In the genomic region with DNA sequence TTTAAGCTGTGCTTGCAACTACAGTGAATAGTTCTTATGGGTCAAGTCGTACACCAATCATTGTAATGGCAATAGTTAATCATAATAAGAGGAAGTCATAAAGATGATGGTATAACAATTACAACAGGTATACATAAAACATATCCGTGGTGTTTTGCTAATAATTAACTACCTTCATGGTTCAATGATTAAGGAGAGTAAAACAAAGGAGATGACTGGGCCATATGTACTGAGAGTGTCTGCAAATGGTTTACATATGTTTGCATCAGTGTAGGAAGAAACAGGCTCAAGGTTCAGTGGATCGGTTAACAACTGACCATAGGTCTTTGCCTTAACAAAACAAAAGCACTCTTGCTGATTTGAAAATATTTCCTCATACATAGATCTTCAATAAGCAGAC, we compare ENCODE assay signal across 23 cellular contexts.
"Had no signal": no experiment of that assay in that cellular context is flagged by ENCODE, and none has a peak within 500 bp of the region (broad histone marks: within the 10 kb centered on the region; RNA-seq: fewer than 3 reads in every experiment).

No MANE protein-coding gene starts in this region.

- H3K9me3 ChIP-seq: ascending aorta, heart left ventricle, lower lobe of right lung, sigmoid colon, thoracic aorta, upper lobe of left lung had no signal

- DNase-seq: activated CD4-positive, CD25-positive, alpha-beta regulatory T cell treated with anti-CD3 and anti-CD28 coated beads, Interleukin-2, amount 50 U/mL, for 72 hours; activated T-cell treated with anti-CD3 and anti-CD28 coated beads, Interleukin-2, amount 50 U/mL, for 1 hour; brain microvascular endothelial cell; caudate nucleus; effector CD4-positive, alpha-beta T cell; heart left ventricle; islet precursor cell; lower lobe of right lung; mesendoderm; naive B cell; posterior cingulate gyrus; sigmoid colon; stimulated activated CD4-positive, alpha-beta T cell treated with anti-CD3 and anti-CD28 coated beads, Interleukin-2, amount 100 ng/mL, for 48 hours; stimulated activated CD8-positive, alpha-beta memory T cell treated with anti-CD3 and anti-CD28 coated beads, Interleukin-4, amount 100 ng/mL, for 48 hours; stimulated activated naive B cell treated with anti-CD40 and anti-IgM and Interleukin-4, amounts not matched to agents 10 μg/mL and 1 μg/mL and 100 μg/mL, for 72 hours; upper lobe of left lung had no signal

- H3K36me3 Mint-ChIP-seq: naive B cell; stimulated activated naive B cell treated with anti-CD40 and anti-IgM and Interleukin-4, amounts not matched to agents 10 μg/mL and 1 μg/mL and 100 μg/mL, for 72 hours had no signal

- H3K4me3 Mint-ChIP-seq: dendritic cell treated with granulocyte-macrophage colony-stimulating factor and Interleukin-4, amounts not matched to agents 40 ng/mL and 50 ng/mL, for 4 days; naive B cell; neural crest cell; stimulated activated naive B cell treated with anti-CD40 and anti-IgM and Interleukin-4, amounts not matched to agents 10 μg/mL and 1 μg/mL and 100 μg/mL, for 72 hours; T-helper 2 cell treated with Interferon-gamma antibody and Interleukin-4, amounts not matched to agents 5 μg/mL and 100 μg/mL, for 36 hours had no signal

- ATAC-seq: activated naive CD4-positive, alpha-beta T cell treated with anti-CD3 and anti-CD28 coated beads, Interleukin-2, amount 50 U/mL, for 72 hours; heart left ventricle; left lobe of liver; lower lobe of right lung; stimulated activated naive B cell treated with anti-CD40 and anti-IgM and Interleukin-4, amounts not matched to agents 10 μg/mL and 1 μg/mL and 100 μg/mL, for 72 hours had no signal

- H3K4me3 ChIP-seq: ascending aorta, heart left ventricle, lower lobe of right lung, sigmoid colon, thoracic aorta, upper lobe of left lung had no signal

- H3K4me1 Mint-ChIP-seq: naive B cell; neural crest cell; stimulated activated naive B cell treated with anti-CD40 and anti-IgM and Interleukin-4, amounts not matched to agents 10 μg/mL and 1 μg/mL and 100 μg/mL, for 72 hours had no signal

- H3K27me3 Mint-ChIP-seq: dendritic cell treated with granulocyte-macrophage colony-stimulating factor and Interleukin-4, amounts not matched to agents 40 ng/mL and 50 ng/mL, for 4 days; naive B cell; stimulated activated naive B cell treated with anti-CD40 and anti-IgM and Interleukin-4, amounts not matched to agents 10 μg/mL and 1 μg/mL and 100 μg/mL, for 72 hours had no signal

- H3K9me3 Mint-ChIP-seq: T-helper 2 cell treated with Interferon-gamma antibody and Interleukin-4, amounts not matched to agents 5 μg/mL and 100 μg/mL, for 36 hours had no signal

- H3K4me1 ChIP-seq: ascending aorta, heart left ventricle, lower lobe of right lung, sigmoid colon, upper lobe of left lung had no signal

- H3K27ac Mint-ChIP-seq: activated naive CD4-positive, alpha-beta T cell treated with anti-CD3 and anti-CD28 coated beads, Interleukin-2, amount 50 U/mL, for 72 hours; dendritic cell treated with granulocyte-macrophage colony-stimulating factor and Interleukin-4, amounts not matched to agents 40 ng/mL and 50 ng/mL, for 4 days; naive B cell; stimulated activated naive B cell treated with anti-CD40 and anti-IgM and Interleukin-4, amounts not matched to agents 10 μg/mL and 1 μg/mL and 100 μg/mL, for 72 hours; T-helper 2 cell treated with Interferon-gamma antibody and Interleukin-4, amounts not matched to agents 5 μg/mL and 100 μg/mL, for 36 hours had no signal

- H3K36me3 ChIP-seq: ascending aorta, brain microvascular endothelial cell, heart left ventricle, lower lobe of right lung, sigmoid colon, thoracic aorta, upper lobe of left lung had no signal
